ENCODE assay signal across 7 cellular contexts in the genomic region with DNA sequence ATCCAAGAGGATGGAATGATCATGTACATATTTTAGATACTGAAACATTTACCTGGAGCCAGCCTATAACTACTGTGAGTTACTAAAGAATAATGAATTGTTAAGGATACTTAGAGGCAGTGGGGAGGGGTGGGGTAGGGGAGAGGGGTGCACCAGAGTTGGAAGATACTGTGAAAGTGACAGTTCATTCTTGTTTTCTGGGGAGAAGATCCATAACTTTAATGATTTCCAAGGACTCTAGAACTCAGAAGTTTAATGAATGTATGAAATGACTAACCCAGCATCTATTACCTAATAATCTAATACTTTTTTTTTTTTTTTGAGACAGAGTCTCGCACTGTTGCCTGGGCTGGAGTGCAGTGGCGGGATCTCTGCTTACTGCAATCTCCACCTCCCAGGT.
"Had no signal": no experiment of that assay in that cellular context is flagged by ENCODE, and none has a peak within 500 bp of the region (broad histone marks: within the 10 kb centered on the region; RNA-seq: fewer than 3 reads in every experiment).

No MANE protein-coding gene starts in this region.

- H3K4me3 ChIP-seq: GM12878 had no signal

- FAIRE-seq: G401.6, GM12878, GM12891, GM18507, GM19239 had no signal

- DNase-seq: GDM1, GF-D8 had no signal

- ATAC-seq: GM12878 had no signal
